In genomic region chr4:120731561-120731960, GRCh38 we compare ENCODE assay signal across 1 cellular context.
TF ChIP-seq lines count a peak whose summit lies in the region.

No MANE protein-coding gene starts in this region.

TF ChIP-seq in H1, 55 proteins besides CTCF, POLR2A, EP300 and RAD21:
- TF ChIP-seq TCF12 (IDR thresholded peaks at IDR 0.05; ENCODE audit: low read depth, low read length) (no peak), JUND (IDR thresholded peaks at IDR 0.05; ENCODE audit: low read length) (no peak), TEAD4 (IDR thresholded peaks at IDR 0.05; ENCODE audit: low read depth, low read length) (peak; percentile 27; the same call in 1 of the 2 replicates), FOSL1 (IDR thresholded peaks at IDR 0.05; ENCODE audit: insufficient read depth, low read depth, low read length) (no peak), USF2 (IDR thresholded peaks at IDR 0.05; ENCODE audit: low read length) (no peak), SIRT6 (IDR thresholded peaks at IDR 0.05; ENCODE audit: low read length) (no peak)
